Comparison of ENCODE assay signal across 11 cellular contexts in genomic region chr5:113047234-113047633, GRCh38.
A peak's percentile ranks its signal among the peaks of the same experiment; 100 is the strongest.
DNase-seq lines count a peak whose midpoint lies in the region; ATAC-seq, FAIRE-seq and TF ChIP-seq lines count a peak whose summit lies in the region.
"Had no signal": no experiment of that assay in that cellular context is flagged by ENCODE, and none has a peak within 500 bp of the region (broad histone marks: within the 10 kb centered on the region; RNA-seq: fewer than 3 reads in every experiment).

No MANE protein-coding gene starts in this region.

- BruUV-seq in A673 (replicated peaks; lab: Mats Ljungman, UMichigan), result no TSS peak

- intact Hi-C loops in A673 (cut with micrococcal nuclease; ENCODE audit: unreplicated experiment) (no loop called here), left lung (cut with DNase I) (no loop called here), natural killer cell (cut with micrococcal nuclease) (no loop called here)

- H4K20me1 ChIP-seq in astrocyte (ENCODE audit: insufficient read depth, low read length), result no peaks in the 10 kb centered on the region

- no peaks in the 10 kb centered on the region for H3K27me3 ChIP-seq in A673 (replicated peaks; ENCODE audit: insufficient read depth, low read depth, low read length, poor library complexity)
- no peaks in the 10 kb centered on the region for H3K27me3 ChIP-seq in astrocyte (ENCODE audit: insufficient read depth, low read length)
- H3K27me3 ChIP-seq in left lung, result no peaks in the 10 kb centered on the region

- H3K9me3 ChIP-seq in A673 (ENCODE audit: low read depth, low read length, poor library complexity, severe bottlenecking) (no peaks in the 10 kb centered on the region), astrocyte (ENCODE audit: insufficient read depth, low read depth, low read length) (no peaks in the 10 kb centered on the region), left lung (no peaks in the 10 kb centered on the region)

- no peak overlapping the region for H3K9ac ChIP-seq in astrocyte (ENCODE audit: low read length)

- peaks cover 25% of the 10 kb centered on the region for H3K36me3 Mint-ChIP-seq in astrocyte (ENCODE audit: low read depth, unreplicated experiment)
- H3K36me3 Mint-ChIP-seq in natural killer cell, result no peaks in the 10 kb centered on the region

- H3K4me3 Mint-ChIP-seq in astrocyte (ENCODE audit: unreplicated experiment) (no peak overlapping the region), natural killer cell (no peak overlapping the region)
- H3K4me3 Mint-ChIP-seq: central memory CD8-positive, alpha-beta T cell; H9 had no signal

- FAIRE-seq in astrocyte (lab: Jason Lieb, UNC), result no peak

- H3K4me2 ChIP-seq in astrocyte (ENCODE audit: low read length), result peak overlapping the region; percentile 49

- ATAC-seq in left lung (peak; percentile 21), HG02981 (IDR thresholded peaks at IDR 0.05; ENCODE audit: unreplicated experiment) (no peak), natural killer cell (no peak), GM21529 (IDR thresholded peaks at IDR 0.05; ENCODE audit: unreplicated experiment) (no peak)

- H3K27ac Mint-ChIP-seq in astrocyte (ENCODE audit: unreplicated experiment) (peak overlapping the region; percentile 91), natural killer cell (no peak overlapping the region)

- DNase-seq in A673 (ENCODE audit: low spot score) (peak; percentile 23), HUDEP-2 (lab: John Stamatoyannopoulos, UW; ENCODE audit: unreplicated experiment in 76 of 76) (peak in 70 of 76 experiments; percentile 3 to 73 (median 43)), astrocyte (ENCODE audit: low read depth) (peak; percentile 79), left lung (no peak), natural killer cell (no peak), AG08395 (ENCODE audit: low spot score) (no peak)
- DNase-seq: H9, NCI-H1436 treated with DMSO at 0.1 percent for 48 hours had no signal

- H2AFZ ChIP-seq in astrocyte (ENCODE audit: low read depth, low read length), result no peak overlapping the region

- H3K4me3 ChIP-seq in A673 (ENCODE audit: low read depth, low read length, poor library complexity, severe bottlenecking) (no peak overlapping the region), astrocyte (ENCODE audit: insufficient read depth, low read depth, low read length) (no peak overlapping the region), left lung (no peak overlapping the region)

- CTCF ChIA-PET in A673 (lab: Charles Lee), result no interaction called here

- TF ChIP-seq CTCF in A673 (conservative IDR thresholded peaks at IDR 0.05; ENCODE audit: low read depth, low read length) (no peak), astrocyte (IDR thresholded peaks at IDR 0.05; ENCODE audit: insufficient read depth, low read depth, low read length) (no peak), left lung (IDR thresholded peaks at IDR 0.05) (no peak), natural killer cell (IDR thresholded peaks at IDR 0.05) (no peak)

- peaks cover 35% of the 10 kb centered on the region for H3K4me1 Mint-ChIP-seq in astrocyte (ENCODE audit: low read depth, unreplicated experiment)
- H3K4me1 Mint-ChIP-seq in natural killer cell, result peaks cover 0 to 6% of the 10 kb centered on the region in 2 donors
- H3K4me1 Mint-ChIP-seq: central memory CD8-positive, alpha-beta T cell had no signal

- H3K27ac ChIP-seq in A673 (ENCODE audit: low read depth, low read length, poor library complexity, severe bottlenecking) (no peak overlapping the region), astrocyte (ENCODE audit: low read depth, low read length) (no peak overlapping the region), left lung (no peak overlapping the region)

- H3K36me3 ChIP-seq in A673 (ENCODE audit: insufficient read depth, low read length, poor library complexity, severe bottlenecking) (no peaks in the 10 kb centered on the region), astrocyte (ENCODE audit: insufficient read depth, low read length) (no peaks in the 10 kb centered on the region), left lung (peaks cover 0 to 5% of the 10 kb centered on the region in 2 donors)

- no peaks in the 10 kb centered on the region for H3K4me1 ChIP-seq in A673 (ENCODE audit: insufficient read depth, low read length, poor library complexity, severe bottlenecking)
- peaks cover 41% of the 10 kb centered on the region for H3K4me1 ChIP-seq in astrocyte (ENCODE audit: insufficient read depth, low read length)
- peaks cover 0 to 22% of the 10 kb centered on the region in 2 donors for H3K4me1 ChIP-seq in left lung

- POLR2A ChIA-PET in A673 (lab: Charles Lee; ENCODE audit: low non-redundant PET), result no interaction called here

- no peaks in the 10 kb centered on the region for H3K79me2 ChIP-seq in astrocyte (ENCODE audit: insufficient read depth, low read length)

- no peaks in the 10 kb centered on the region for H3K9me3 Mint-ChIP-seq in astrocyte (ENCODE audit: unreplicated experiment)
- H3K9me3 Mint-ChIP-seq in natural killer cell, result no peaks in the 10 kb centered on the region
- H3K9me3 Mint-ChIP-seq: central memory CD8-positive, alpha-beta T cell; H9 had no signal

- H3K27me3 Mint-ChIP-seq in astrocyte (ENCODE audit: low read depth, unreplicated experiment), result no peaks in the 10 kb centered on the region
- peaks cover 0 to 2% of the 10 kb centered on the region in 2 donors for H3K27me3 Mint-ChIP-seq in natural killer cell (ENCODE audit: low read depth in 2 of 2)
- H3K27me3 Mint-ChIP-seq: central memory CD8-positive, alpha-beta T cell had no signal

Comparison
In these comparisons a context has a peak if more than half of its experiments do, and no peak if none do; other contexts are left out.
1. DNase-seq: peak in A673 (single experiment), HUDEP-2 (70 of 76) and astrocyte (single experiment); none in left lung (0 of 2), natural killer cell (single experiment) and AG08395 (single experiment).